Comparison of ENCODE assay signal across 25 cellular contexts in the genomic region with DNA sequence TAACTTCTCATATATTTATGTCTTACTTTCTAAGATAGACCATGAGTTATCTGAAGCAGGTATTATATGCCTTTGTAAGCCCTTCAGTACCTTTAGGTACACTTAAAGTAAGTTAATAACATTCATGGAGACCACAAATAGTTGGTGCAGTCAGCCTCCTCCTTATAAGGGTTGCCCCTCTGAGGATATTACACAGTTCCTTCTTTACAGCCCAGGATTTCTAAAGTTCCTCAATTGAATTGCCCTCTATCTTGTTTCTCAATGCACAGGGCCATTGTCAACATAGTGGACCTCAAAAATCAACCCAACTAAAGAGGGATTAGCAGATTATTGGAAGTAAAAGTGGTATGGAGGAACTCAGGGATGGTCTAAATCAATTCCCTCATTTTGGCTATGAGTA. TPM values are rescaled to one million over a fixed set of nuclear protein-coding genes. Genes with fewer than 3 reads are reported as not detected.
"Had no signal": no experiment of that assay in that cellular context is flagged by ENCODE, and none has a peak within 500 bp of the region (broad histone marks: within the 10 kb centered on the region; RNA-seq: fewer than 3 reads in every experiment).

No MANE protein-coding gene starts in this region.

- H3K9me3 Mint-ChIP-seq: stimulated activated effector memory CD8-positive, alpha-beta T cell treated with anti-CD3 and anti-CD28 coated beads, Interleukin-12 subunit alpha, Interleukin-12 subunit beta, amount 100 ng/mL, for 72 hours; type B pancreatic cell had no signal

- H3K4me3 Mint-ChIP-seq: naive thymus-derived CD4-positive, alpha-beta T cell; nephron progenitor cell; stimulated activated effector memory CD8-positive, alpha-beta T cell treated with anti-CD3 and anti-CD28 coated beads, Interleukin-12 subunit alpha, Interleukin-12 subunit beta, amount 100 ng/mL, for 72 hours; type B pancreatic cell had no signal

- H3K27me3 Mint-ChIP-seq: type B pancreatic cell had no signal

- H3K4me1 Mint-ChIP-seq: naive thymus-derived CD4-positive, alpha-beta T cell; stimulated activated effector memory CD8-positive, alpha-beta T cell treated with anti-CD3 and anti-CD28 coated beads, Interleukin-12 subunit alpha, Interleukin-12 subunit beta, amount 100 ng/mL, for 72 hours had no signal

- H3K36me3 Mint-ChIP-seq: naive thymus-derived CD4-positive, alpha-beta T cell; stimulated activated effector memory CD8-positive, alpha-beta T cell treated with anti-CD3 and anti-CD28 coated beads, Interleukin-12 subunit alpha, Interleukin-12 subunit beta, amount 100 ng/mL, for 72 hours; type B pancreatic cell had no signal

- ATAC-seq: left colon; naive thymus-derived CD4-positive, alpha-beta T cell; psoas muscle; right lobe of liver; stimulated activated effector memory CD8-positive, alpha-beta T cell treated with anti-CD3 and anti-CD28 coated beads, Interleukin-12 subunit alpha, Interleukin-12 subunit beta, amount 100 ng/mL, for 72 hours; stimulated activated naive CD8-positive, alpha-beta T cell treated with anti-CD3 and anti-CD28 coated beads, Interleukin-15, Interleukin-2, amounts not matched to agents 100 U/mL and 50 U/mL, for 24 hours had no signal

- DNase-seq: effector CD8-positive, alpha-beta T cell; foreskin melanocyte; head of caudate nucleus; left colon; naive thymus-derived CD4-positive, alpha-beta T cell; nephron progenitor cell; psoas muscle; retina; right lobe of liver; stimulated activated CD4-positive, alpha-beta T cell treated with anti-CD3 and anti-CD28 coated beads, Interleukin-4, amount 100 ng/mL, for 1 hour; stimulated activated CD8-positive, alpha-beta memory T cell treated with anti-CD3 and anti-CD28 coated beads, Interleukin-4, amount 100 ng/mL, for 48 hours; stimulated activated naive CD8-positive, alpha-beta T cell treated with anti-CD3 and anti-CD28 coated beads, Interleukin-15, Interleukin-2, amounts not matched to agents 100 U/mL and 50 U/mL, for 24 hours; thyroid gland; uterus had no signal

- H3K27ac Mint-ChIP-seq: naive thymus-derived CD4-positive, alpha-beta T cell; stimulated activated effector memory CD8-positive, alpha-beta T cell treated with anti-CD3 and anti-CD28 coated beads, Interleukin-12 subunit alpha, Interleukin-12 subunit beta, amount 100 ng/mL, for 72 hours had no signal

RNA-seq across cellular contexts. Expression of a gene that starts 50.3 kb away (rescaled TPM):
- total RNA-seq: dermis microvascular lymphatic vessel endothelial cell; hepatocyte; kidney epithelial cell; left colon; liver; lung microvascular endothelial cell; mesenteric fat pad; mononuclear cell; naive thymus-derived CD4-positive, alpha-beta T cell; osteoblast; psoas muscle; right lobe of liver; suprapubic skin; thyroid gland; uterus had no signal
